In the genomic region with DNA sequence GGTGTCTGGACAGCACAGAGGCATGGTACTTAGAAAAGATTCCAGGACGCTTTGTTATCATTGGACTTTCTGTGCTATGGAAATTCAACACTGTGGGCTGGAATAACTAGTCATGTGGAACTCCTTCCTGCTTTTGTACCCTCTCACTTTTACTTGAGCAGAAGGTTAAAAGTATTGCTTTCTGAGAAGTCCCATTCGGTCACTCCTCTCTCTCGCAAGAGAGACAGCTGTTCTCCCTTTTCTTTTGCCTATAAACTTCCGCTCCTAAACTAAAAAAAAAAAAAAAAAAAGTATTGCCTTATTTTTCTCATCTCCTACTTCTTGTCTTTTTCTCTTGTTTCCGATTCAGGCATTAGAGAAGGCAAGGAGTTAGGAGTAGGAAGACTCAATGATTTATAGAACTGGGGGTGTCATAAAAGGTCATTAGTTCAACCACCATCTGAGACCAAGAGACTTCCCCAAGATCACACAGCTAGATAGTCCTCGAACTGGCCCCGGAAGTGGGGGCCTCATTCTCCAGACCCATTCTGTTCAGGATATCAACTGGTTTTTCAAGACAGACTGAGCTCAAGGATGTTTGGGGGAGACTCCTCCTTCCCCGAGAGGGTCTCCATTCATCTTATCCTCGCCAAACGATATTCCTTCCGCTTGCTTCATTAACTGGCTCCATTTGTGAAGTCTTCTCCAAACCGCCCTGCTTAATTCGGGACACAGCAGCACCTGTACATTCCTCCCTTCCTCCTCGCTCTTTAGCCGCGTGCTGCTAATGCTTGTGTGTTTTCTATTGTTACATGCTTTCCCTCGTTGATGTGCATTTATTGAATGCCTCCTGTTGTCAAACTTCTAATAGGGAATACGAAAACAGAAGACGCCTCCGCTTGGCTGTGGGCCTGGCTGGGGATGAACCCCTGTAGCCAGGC, we compare ENCODE assay signal across 8 cellular contexts. TPM values are rescaled to one million over a fixed set of nuclear protein-coding genes. Genes with fewer than 3 reads are reported as not detected.
DNase-seq lines count a peak whose midpoint lies in the region; ATAC-seq and TF ChIP-seq lines count a peak whose summit lies in the region.

No MANE protein-coding gene starts in this region.

- H3K36me3 Mint-ChIP-seq in activated naive CD4-positive, alpha-beta T cell treated with anti-CD3 and anti-CD28 coated beads, Interleukin-2, amount 10 ng/mL, durations not matched to agents 7 days and 5 days: peaks cover 2% of the 10 kb centered on the region

- H3K4me3 Mint-ChIP-seq in activated naive CD4-positive, alpha-beta T cell treated with anti-CD3 and anti-CD28 coated beads, Interleukin-2, amount 10 ng/mL, durations not matched to agents 7 days and 5 days: peak overlapping the region; percentile 67

- peak overlapping the region; percentile 60 to 74 for H3K4me3 ChIP-seq in Panc1 (ENCODE audit: low read depth in 2 of 2, low read length in 2 of 2)
- H3K4me3 ChIP-seq in mesodermal cell (ENCODE audit: extremely low read depth, insufficient read depth, low read length, poor library complexity, severe bottlenecking): peak overlapping the region; percentile 71
- H3K4me3 ChIP-seq in uterus: peak overlapping the region; percentile 73 to 98

- H3K9me3 Mint-ChIP-seq in activated naive CD4-positive, alpha-beta T cell treated with anti-CD3 and anti-CD28 coated beads, Interleukin-2, amount 10 ng/mL, durations not matched to agents 7 days and 5 days: peaks cover 6% of the 10 kb centered on the region

- peak overlapping the region; percentile 43 for H3K27ac Mint-ChIP-seq in activated naive CD4-positive, alpha-beta T cell treated with anti-CD3 and anti-CD28 coated beads, Interleukin-2, amount 10 ng/mL, durations not matched to agents 7 days and 5 days

- H3K27me3 Mint-ChIP-seq in activated naive CD4-positive, alpha-beta T cell treated with anti-CD3 and anti-CD28 coated beads, Interleukin-2, amount 10 ng/mL, durations not matched to agents 7 days and 5 days: no peaks in the 10 kb centered on the region

- H3K27me3 ChIP-seq in Panc1 (ENCODE audit: control insufficient read depth, insufficient read depth, low read length): no peaks in the 10 kb centered on the region
- no peaks in the 10 kb centered on the region for H3K27me3 ChIP-seq in uterus

- peak overlapping the region; percentile 96 for H3K27ac ChIP-seq in Panc1 (ENCODE audit: low read length)
- H3K27ac ChIP-seq in mesodermal cell (ENCODE audit: low read depth, low read length, severe bottlenecking): peak overlapping the region; percentile 85
- peak overlapping the region; percentile 94 to 96 for H3K27ac ChIP-seq in uterus

- H3K4me1 ChIP-seq in Panc1 (ENCODE audit: control insufficient read depth, insufficient read depth, low read length) (peaks cover 37% of the 10 kb centered on the region), mesodermal cell (ENCODE audit: control insufficient read depth, insufficient read depth, low read length, poor library complexity, severe bottlenecking) (peaks cover 12% of the 10 kb centered on the region), uterus (peaks cover 0 to 5% of the 10 kb centered on the region in 2 donors)

- TF ChIP-seq POLR2A in uterus (IDR thresholded peaks at IDR 0.05): no peak

- no peaks in the 10 kb centered on the region; the same call in 1 of the 2 replicates for H3K36me3 ChIP-seq in Panc1 (ENCODE audit: control insufficient read depth, insufficient read depth, low read length)
- no peaks in the 10 kb centered on the region for H3K36me3 ChIP-seq in mesodermal cell (ENCODE audit: control insufficient read depth, insufficient read depth, low read length)
- H3K36me3 ChIP-seq in uterus: no peaks in the 10 kb centered on the region

- CTCF ChIA-PET in activated naive CD4-positive, alpha-beta T cell treated with anti-CD3 and anti-CD28 coated beads, Interleukin-2, amount 10 ng/mL, durations not matched to agents 7 days and 5 days (lab: Charles Lee): interaction anchor here (0.6 to 2.1 kb wide), 12 partner anchors 9 to 639 kb away, joined by 3 to 14 read pairs (median 3); no protein-coding TSS in a partner anchor
- CTCF ChIA-PET in Panc1 (lab: Charles Lee): interaction anchor here (0.7 to 2.4 kb wide), 6 partner anchors 13 to 283 kb away, joined by 3 to 13 read pairs (median 4); no protein-coding TSS in a partner anchor

- TSS peak; percentile 92 for BruUV-seq in Panc1 (replicated peaks; lab: Mats Ljungman, UMichigan)

- 55 to 66% methylated on average over 11 to 17 of the region's 20 CpGs for whole genome bisulfite sequencing in mesodermal cell (ENCODE audit: insufficient coverage in 2 of 2), 2 experiments

- POLR2A ChIA-PET in Panc1 (lab: Charles Lee): interaction anchor here (0.5 to 1.6 kb wide), 6 partner anchors 11 to 1021 kb away, joined by 3 to 8 read pairs (median 6); no protein-coding TSS in a partner anchor

- TF ChIP-seq CTCF in Panc1 (IDR thresholded peaks at IDR 0.05) (no peak), uterus (IDR thresholded peaks at IDR 0.05) (no peak)

- ATAC-seq in HG02943 (IDR thresholded peaks at IDR 0.05; ENCODE audit: low read depth, unreplicated experiment): peak; percentile 2
- ATAC-seq in Panc1: peak; percentile 31

- H3K9me3 ChIP-seq in Panc1 (ENCODE audit: control insufficient read depth, insufficient read depth, low read depth, low read length) (no peaks in the 10 kb centered on the region), mesodermal cell (ENCODE audit: control insufficient read depth, low read length) (peaks cover 5% of the 10 kb centered on the region), uterus (no peaks in the 10 kb centered on the region)

- DNase-seq in activated naive CD4-positive, alpha-beta T cell treated with anti-CD3 and anti-CD28 coated beads, Interleukin-2, amount 10 ng/mL, durations not matched to agents 7 days and 5 days: no peak
- no peak for DNase-seq in activated naive CD4-positive, alpha-beta T cell (lab: John Stamatoyannopoulos, UW)
- DNase-seq in Panc1 (ENCODE audit: low read depth, low spot score) (no peak), dermis blood vessel endothelial cell (peak; percentile 35), uterus (no peak)
- no peak for DNase-seq in activated effector memory CD4-positive, alpha-beta T cell treated with anti-CD3 and anti-CD28 coated beads, Interleukin-2, amount 50 U/mL, for 16 hours

- in situ Hi-C loops in Panc1 (cut with HindIII; ENCODE audit: low pct_unique_long_range_greater_than_20kb, low sequenced_read_pairs): no loop called here

- intact Hi-C loops in Panc1 (cut with micrococcal nuclease; ENCODE audit: unreplicated experiment) (no loop called here), uterus (cut with DNase I; ENCODE audit: low total_unique reads) (no loop called here)

- H3K4me1 Mint-ChIP-seq in activated naive CD4-positive, alpha-beta T cell treated with anti-CD3 and anti-CD28 coated beads, Interleukin-2, amount 10 ng/mL, durations not matched to agents 7 days and 5 days: peaks cover 48% of the 10 kb centered on the region

RNA-seq across cellular contexts. Expression of a gene that starts 1.0 kb away (rescaled TPM):
- 26.7 TPM for total RNA-seq in Panc1 (2021; ENCODE audit: unreplicated experiment)
- polyA plus RNA-seq in Panc1 (2012; ENCODE audit: insufficient read length): 12.2 TPM
- 12.9 and 20.8 TPM in 2 replicates for total RNA-seq in dermis blood vessel endothelial cell
- 87.0 TPM for polyA plus RNA-seq in mesodermal cell (2013, experiment 1 of 2)
- polyA plus RNA-seq in mesodermal cell (2013, experiment 2 of 2): 84.7 TPM
- total RNA-seq in uterus: 10 to 100 TPM; 14.3 to 67.3 (median 27.8) TPM
